ENCODE assay signal across 30 cellular contexts in genomic region chr7:79893991-79894390, GRCh38.
"Had no signal": no experiment of that assay in that cellular context is flagged by ENCODE, and none has a peak within 500 bp of the region (broad histone marks: within the 10 kb centered on the region; RNA-seq: fewer than 3 reads in every experiment).

No MANE protein-coding gene starts in this region.

- H3K27ac ChIP-seq: brain microvascular endothelial cell, esophagus muscularis mucosa, lower lobe of right lung, neural progenitor cell, parathyroid adenoma, psoas muscle, sigmoid colon, stomach, thyroid gland, upper lobe of right lung had no signal

- H2AFZ ChIP-seq: neural progenitor cell, parathyroid adenoma had no signal

- ATAC-seq: activated CD4-positive, alpha-beta T cell treated with anti-CD3 and anti-CD28 coated beads for 36 hours; left lobe of liver; lower lobe of right lung; naive thymus-derived CD8-positive, alpha-beta T cell; psoas muscle; stimulated activated naive B cell treated with anti-CD40 and anti-IgM and Interleukin-4, amounts not matched to agents 10 μg/mL and 1 μg/mL and 100 μg/mL, for 72 hours; upper lobe of right lung had no signal

- FAIRE-seq: astrocyte had no signal

- H3K79me2 ChIP-seq: parathyroid adenoma had no signal

- H3K4me3 ChIP-seq: esophagus muscularis mucosa, lower lobe of right lung, neural progenitor cell, psoas muscle, sigmoid colon, smooth muscle cell, stomach, thyroid gland, upper lobe of right lung had no signal

- H3K27me3 ChIP-seq: brain microvascular endothelial cell, esophagus muscularis mucosa, neural progenitor cell, sigmoid colon, stomach, thyroid gland, upper lobe of right lung had no signal

- H3K36me3 ChIP-seq: brain microvascular endothelial cell, esophagus muscularis mucosa, lower lobe of right lung, neural progenitor cell, sigmoid colon, stomach, thyroid gland, upper lobe of right lung had no signal

- H3K4me1 ChIP-seq: esophagus muscularis mucosa, lower lobe of right lung, neural progenitor cell, parathyroid adenoma, psoas muscle, sigmoid colon, stomach, thyroid gland, upper lobe of right lung had no signal

- DNase-seq: activated CD4-positive, alpha-beta T cell treated with anti-CD3 and anti-CD28 coated beads for 36 hours; activated CD4-positive, CD25-positive, alpha-beta regulatory T cell; activated effector memory CD4-positive, alpha-beta T cell treated with anti-CD3 and anti-CD28 coated beads, Interleukin-2, amount 50 U/mL, for 16 hours; activated naive CD4-positive, alpha-beta T cell treated with anti-CD3 and anti-CD28 coated beads for 36 hours; activated naive CD8-positive, alpha-beta T cell treated with anti-CD3 and anti-CD28 coated beads, Interleukin-2, amount 10 ng/mL, durations not matched to agents 7 days and 5 days; amniotic stem cell; brain microvascular endothelial cell; effector CD4-positive, alpha-beta T cell; head of caudate nucleus; hypothalamus; immature natural killer cell; kidney glomerular epithelial cell; lower lobe of right lung; mesenchymal stem cell; naive thymus-derived CD8-positive, alpha-beta T cell; occipital lobe; psoas muscle; sigmoid colon; stimulated activated CD4-positive, alpha-beta T cell treated with anti-CD3 and anti-CD28 coated beads, Interleukin-1b, Interleukin-23, amount 100 ng/mL, for 48 hours; stimulated activated naive B cell treated with anti-CD40 and anti-IgM and Interleukin-4, amounts not matched to agents 10 μg/mL and 1 μg/mL and 100 μg/mL, for 72 hours; stomach; T-helper 1 cell; thyroid gland; upper lobe of right lung had no signal
